ENCODE assay signal across 8 cellular contexts in the genomic region with DNA sequence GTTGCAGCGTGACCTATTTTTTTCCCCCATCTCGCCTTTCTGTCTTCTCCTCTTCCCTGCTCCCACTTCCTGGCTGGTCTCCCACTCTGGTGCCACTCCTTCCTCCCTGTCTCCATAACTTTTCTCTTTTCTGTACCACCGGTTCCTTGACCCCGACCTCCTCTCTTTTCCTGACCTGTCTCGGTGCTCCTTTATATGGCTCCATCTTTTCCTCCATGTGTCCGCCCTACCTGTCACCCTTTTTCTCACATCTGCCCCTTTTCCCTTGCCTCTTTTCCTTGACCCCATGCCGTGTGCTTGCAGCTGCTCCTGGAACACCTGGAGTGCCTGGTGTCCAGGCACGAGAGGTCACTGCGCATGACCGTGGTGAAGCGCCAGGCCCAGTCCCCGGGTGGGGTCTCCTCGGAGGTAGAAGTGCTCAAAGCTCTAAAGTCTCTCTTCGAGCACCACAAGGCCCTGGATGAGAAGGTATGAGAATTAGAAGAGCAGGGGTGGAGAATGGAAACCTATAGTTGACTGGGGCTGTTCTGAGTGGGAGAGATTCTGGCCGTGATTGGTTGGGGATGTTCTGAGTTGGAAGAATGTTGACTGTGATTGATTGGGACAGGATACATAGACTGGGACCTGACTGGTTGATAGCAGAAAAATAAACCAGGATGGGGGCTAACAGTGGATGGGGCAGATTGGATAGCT. TPM values are rescaled to one million over a fixed set of nuclear protein-coding genes. Genes with fewer than 3 reads are reported as not detected.
A peak's percentile ranks its signal among the peaks of the same experiment; 100 is the strongest.
DNase-seq lines count a peak whose midpoint lies in the region; ATAC-seq, FAIRE-seq and TF ChIP-seq lines count a peak whose summit lies in the region.

No MANE protein-coding gene starts in this region.

- H3K27ac ChIP-seq in SK-N-SH (ENCODE audit: low read depth in 2 of 2, low read length in 1 of 2) = peak overlapping the region in 1 of 2 experiments; percentile 21; a peak in 3 of 4 replicates
- H3K27ac ChIP-seq in RWPE1 = peak overlapping the region; percentile 71

- TF ChIP-seq RAD21 in SK-N-SH (IDR thresholded peaks at IDR 0.05; ENCODE audit: low read length) = no peak

- no peaks in the 10 kb centered on the region for H3K27me3 ChIP-seq in SK-N-SH (ENCODE audit: insufficient read depth)

- no peaks in the 10 kb centered on the region for H3K79me2 ChIP-seq in SK-N-SH (ENCODE audit: insufficient read depth)

- 81% methylated on average over 15 of the region's 15 CpGs for WGBS in SK-N-SH (ENCODE audit: low lambda C conversion rate)

- peaks cover 6% of the 10 kb centered on the region for H3K36me3 Mint-ChIP-seq in stimulated activated effector memory CD8-positive, alpha-beta T cell treated with anti-CD3 and anti-CD28 coated beads, Interleukin-12 subunit alpha, Interleukin-12 subunit beta, amount 100 ng/mL, for 72 hours

- POLR2A ChIA-PET in SK-N-SH (lab: Yijun Ruan, JAX) = interaction anchor here (0.7 to 2.0 kb wide), 4 partner anchors 11 to 22 kb away, joined by 3 to 5 read pairs (median 4); no protein-coding TSS in a partner anchor
- POLR2A ChIA-PET in RWPE1 (lab: Yijun Ruan, JAX; ENCODE audit: low non-redundant PET) = no interaction called here

- peak overlapping the region; percentile 71 for H3K4me3 Mint-ChIP-seq in stimulated activated effector memory CD8-positive, alpha-beta T cell treated with anti-CD3 and anti-CD28 coated beads, Interleukin-12 subunit alpha, Interleukin-12 subunit beta, amount 100 ng/mL, for 72 hours

- H3K27ac Mint-ChIP-seq in stimulated activated effector memory CD8-positive, alpha-beta T cell treated with anti-CD3 and anti-CD28 coated beads, Interleukin-12 subunit alpha, Interleukin-12 subunit beta, amount 100 ng/mL, for 72 hours = peak overlapping the region; percentile 22

- no peak overlapping the region for H3K9ac ChIP-seq in SK-N-SH

- H4K20me1 ChIP-seq in SK-N-SH (ENCODE audit: insufficient read depth) = no peaks in the 10 kb centered on the region

- H3K4me1 ChIP-seq in SK-N-SH (ENCODE audit: control insufficient read depth in 1 of 2, insufficient read depth in 2 of 2, low read depth in 1 of 2, low read length in 1 of 2) = peaks cover 10 to 11% of the 10 kb centered on the region in 2 experiments; a peak in 2 of 4 replicates

- CTCF ChIA-PET in SK-N-SH (lab: Yijun Ruan, JAX) = interaction anchor here (1.1 to 2.9 kb wide), 9 partner anchors 10 to 70 kb away, joined by 3 to 11 read pairs (median 6); a partner anchor contains a TSS
- CTCF ChIA-PET in RWPE1 (lab: Yijun Ruan, JAX) = interaction anchor here (0.6 to 0.7 kb wide), 2 partner anchors 10 to 20 kb away, joined by 4 to 5 read pairs; no protein-coding TSS in a partner anchor

- TF ChIP-seq CTCF in SK-N-SH (IDR thresholded peaks at IDR 0.05) (no peak), RWPE1 (conservative IDR thresholded peaks at IDR 0.05; ENCODE audit: low read depth) (no peak), fibroblast of villous mesenchyme (IDR thresholded peaks at IDR 0.05; ENCODE audit: insufficient read depth, low read depth, low read length) (no peak), omental fat pad (IDR thresholded peaks at IDR 0.05) (no peak)

- peak overlapping the region; percentile 63; the same call in 1 of the 2 replicates for H2AFZ ChIP-seq in SK-N-SH (ENCODE audit: low read depth)

- no peak for DNase-seq in SK-N-SH
- no peak for DNase-seq in RWPE1 (ENCODE audit: low spot score)
- DNase-seq in fibroblast of villous mesenchyme (ENCODE audit: low read depth) = no peak
- DNase-seq in stimulated activated effector memory CD8-positive, alpha-beta T cell treated with anti-CD3 and anti-CD28 coated beads, Interleukin-12 subunit alpha, Interleukin-12 subunit beta, amount 100 ng/mL, for 72 hours (ENCODE audit: low spot score in 2 of 2) = no peak
- DNase-seq in omental fat pad (ENCODE audit: low spot score) = no peak
- DNase-seq in CD1c-positive myeloid dendritic cell (ENCODE audit: extremely low spot score) = no peak
- no peak for DNase-seq in RCC 7860 (ENCODE audit: low spot score)

- ATAC-seq in SK-N-SH treated with all-trans-retinoic acid at 6 μM for 48 hours = no peak
- ATAC-seq in stimulated activated effector memory CD8-positive, alpha-beta T cell treated with anti-CD3 and anti-CD28 coated beads, Interleukin-12 subunit alpha, Interleukin-12 subunit beta, amount 100 ng/mL, for 72 hours = no peak
- ATAC-seq in omental fat pad (ENCODE audit: low FRiP score) = no peak

- H3K4me3 ChIP-seq in SK-N-SH (ENCODE audit: low read depth in 2 of 2, low read length in 1 of 2) (peak overlapping the region in 1 of 2 experiments; percentile 47; a peak in 1 of 4 replicates), fibroblast of villous mesenchyme (ENCODE audit: low read depth, low read length) (peak overlapping the region; percentile 61)

- H3K4me2 ChIP-seq in SK-N-SH = peak overlapping the region; percentile 70

- no peaks in the 10 kb centered on the region for H3K9me3 Mint-ChIP-seq in stimulated activated effector memory CD8-positive, alpha-beta T cell treated with anti-CD3 and anti-CD28 coated beads, Interleukin-12 subunit alpha, Interleukin-12 subunit beta, amount 100 ng/mL, for 72 hours

- H3K9me2 ChIP-seq in SK-N-SH = no peaks in the 10 kb centered on the region

- TF ChIP-seq EP300 in SK-N-SH (IDR thresholded peaks at IDR 0.05; ENCODE audit: borderline replicate concordance in 1 of 2, low read depth in 1 of 2, low read length in 1 of 2) = no peak

- peaks cover 29% of the 10 kb centered on the region for H3K4me1 Mint-ChIP-seq in stimulated activated effector memory CD8-positive, alpha-beta T cell treated with anti-CD3 and anti-CD28 coated beads, Interleukin-12 subunit alpha, Interleukin-12 subunit beta, amount 100 ng/mL, for 72 hours

- no peaks in the 10 kb centered on the region for H3K36me3 ChIP-seq in SK-N-SH (replicated peaks in 1 of 2; ENCODE audit: control insufficient read depth in 1 of 2, insufficient read depth in 2 of 2, low read length in 1 of 2)

- H3F3A ChIP-seq in SK-N-SH (replicated peaks; ENCODE audit: insufficient read depth) = no peaks in the 10 kb centered on the region

- H3K9me3 ChIP-seq in SK-N-SH = no peaks in the 10 kb centered on the region

- no peak for FAIRE-seq in RCC 7860 (lab: Jason Lieb, UNC)

TF ChIP-seq in SK-N-SH, 30 proteins besides CTCF, POLR2A, EP300 and RAD21 (continues in another document):
- no peak for TF ChIP-seq RFX5 (IDR thresholded peaks at IDR 0.05; ENCODE audit: low read length)
- TF ChIP-seq SIN3A (IDR thresholded peaks at IDR 0.05; ENCODE audit: borderline replicate concordance, low read depth, low read length) = no peak
- TF ChIP-seq NFIC (IDR thresholded peaks at IDR 0.05; ENCODE audit: borderline replicate concordance) = no peak
- no peak for TF ChIP-seq POLR2AphosphoS5 (IDR thresholded peaks at IDR 0.05; ENCODE audit: low read depth, low read length)
- TF ChIP-seq FOXJ3 (CRISPR knock-in tag; IDR thresholded peaks at IDR 0.05) = no peak
- TF ChIP-seq TCF12 (IDR thresholded peaks at IDR 0.05) = no peak

TF ChIP-seq in SK-N-SH treated with all-trans-retinoic acid at 6 μM for 48 hours, 23 proteins besides CTCF, POLR2A, EP300 and RAD21 (continues in another document):
- TF ChIP-seq OSR1 (CRISPR knock-in tag; IDR thresholded peaks at IDR 0.05) = no peak
- TF ChIP-seq ZC3H10 (CRISPR knock-in tag; IDR thresholded peaks at IDR 0.05) = no peak
- no peak for TF ChIP-seq ZFP3 (CRISPR knock-in tag; IDR thresholded peaks at IDR 0.05)
- TF ChIP-seq, protein P1, sequence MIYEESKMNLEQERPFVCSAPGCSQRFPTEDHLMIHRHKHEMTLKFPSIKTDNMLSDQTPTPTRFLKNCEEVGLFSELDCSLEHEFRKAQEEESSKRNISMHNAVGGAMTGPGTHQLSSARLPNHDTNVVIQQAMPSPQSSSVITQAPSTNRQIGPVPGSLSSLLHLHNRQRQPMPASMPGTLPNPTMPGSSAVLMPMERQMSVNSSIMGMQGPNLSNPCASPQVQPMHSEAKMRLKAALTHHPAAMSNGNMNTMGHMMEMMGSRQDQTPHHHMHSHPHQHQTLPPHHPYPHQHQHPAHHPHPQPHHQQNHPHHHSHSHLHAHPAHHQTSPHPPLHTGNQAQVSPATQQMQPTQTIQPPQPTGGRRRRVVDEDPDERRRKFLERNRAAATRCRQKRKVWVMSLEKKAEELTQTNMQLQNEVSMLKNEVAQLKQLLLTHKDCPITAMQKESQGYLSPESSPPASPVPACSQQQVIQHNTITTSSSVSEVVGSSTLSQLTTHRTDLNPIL (CRISPR knock-in tag; IDR thresholded peaks at IDR 0.05; ENCODE audit: low read depth) = no peak
- TF ChIP-seq ISL1 (CRISPR knock-in tag; IDR thresholded peaks at IDR 0.05) = no peak
- TF ChIP-seq CSDC2 (CRISPR knock-in tag; IDR thresholded peaks at IDR 0.05) = no peak
- no peak for TF ChIP-seq ZNF8 (CRISPR knock-in tag; IDR thresholded peaks at IDR 0.05)
- TF ChIP-seq TCF4 (CRISPR knock-in tag; IDR thresholded peaks at IDR 0.05; ENCODE audit: borderline replicate concordance) = no peak

RNA-seq across cellular contexts. Expression of a gene that starts 9.3 kb away (rescaled TPM):
- 5.7 and 5.8 TPM in 2 replicates for polyA plus RNA-seq in SK-N-SH (2012; rRNA removed)
- polyA plus RNA-seq in SK-N-SH (2012; cell fraction: cytosol; rRNA removed) = 2.8 and 4.6 TPM in 2 replicates
- 12.2 and 12.6 TPM in 2 replicates for polyA plus RNA-seq in SK-N-SH (2012; cell fraction: nucleus; rRNA removed)
- 1.6 and 2.2 TPM in 2 replicates for total RNA-seq in fibroblast of villous mesenchyme
- 10 to 100 TPM in 1 of 4 donors, 1 to 10 TPM in 3; 1.6 to 11.2 (median 4.1) TPM for total RNA-seq in omental fat pad

RNA-seq across cellular contexts. Expression of a gene that starts 9.7 kb away (rescaled TPM):
- 2.6 and 3.0 TPM in 2 replicates for polyA plus RNA-seq in SK-N-SH (2012; rRNA removed)
- polyA plus RNA-seq in SK-N-SH (2012; cell fraction: cytosol; rRNA removed) = 1.6 and 2.8 TPM in 2 replicates
- polyA plus RNA-seq in SK-N-SH (2012; cell fraction: nucleus; rRNA removed) = 3.0 and 4.8 TPM in 2 replicates
- total RNA-seq in fibroblast of villous mesenchyme (0.32 TPM in 1 of 2 replicates, not detected in the other), omental fat pad (1 to 10 TPM; 1.6 to 3.5 (median 2.9) TPM)

RNA-seq across cellular contexts. Expression of a gene that starts 14.5 kb away (rescaled TPM):
- 20.8 and 21.1 TPM in 2 replicates for polyA plus RNA-seq in SK-N-SH (2012; rRNA removed)
- polyA plus RNA-seq in SK-N-SH (2012; cell fraction: cytosol; rRNA removed) = 11.8 and 13.5 TPM in 2 replicates
- 27.5 and 27.8 TPM in 2 replicates for polyA plus RNA-seq in SK-N-SH (2012; cell fraction: nucleus; rRNA removed)
- total RNA-seq in fibroblast of villous mesenchyme (4.8 and 6.5 TPM in 2 replicates), omental fat pad (1 to 10 TPM in 3 of 4 donors, not detected in 1; 3.7 to 9.0 (median 3.9) TPM)

RNA-seq across cellular contexts. Expression of a gene that starts 26.5 kb away (rescaled TPM):
- not detected in 2 replicates for polyA plus RNA-seq in SK-N-SH (2012; rRNA removed)
- 0.04 TPM in 1 of 2 replicates, not detected in the other for polyA plus RNA-seq in SK-N-SH (2012; cell fraction: cytosol; rRNA removed)
- polyA plus RNA-seq in SK-N-SH (2012; cell fraction: nucleus; rRNA removed) = 0.04 and 0.12 TPM in 2 replicates
- total RNA-seq in fibroblast of villous mesenchyme (under 0.01 TPM in 1 of 2 replicates, not detected in the other), omental fat pad (10 to 100 TPM in 1 of 4 donors, 1 to 10 TPM in 1, under 1 TPM in 2; 0.74 to 13.1 (median 1.7) TPM)

RNA-seq across cellular contexts. Expression of a gene that starts 28.9 kb away (rescaled TPM):
- 16.9 and 20.6 TPM in 2 replicates for polyA plus RNA-seq in SK-N-SH (2012; rRNA removed)
- polyA plus RNA-seq in SK-N-SH (2012; cell fraction: cytosol; rRNA removed) = 5.4 and 8.1 TPM in 2 replicates
- polyA plus RNA-seq in SK-N-SH (2012; cell fraction: nucleus; rRNA removed) = 147 and 193 TPM in 2 replicates
- total RNA-seq in fibroblast of villous mesenchyme (17.3 and 18.0 TPM in 2 replicates), omental fat pad (10 to 100 TPM in 2 of 4 donors, 1 to 10 TPM in 2; 7.2 to 26.0 (median 10.6) TPM)
